In the genomic region with DNA sequence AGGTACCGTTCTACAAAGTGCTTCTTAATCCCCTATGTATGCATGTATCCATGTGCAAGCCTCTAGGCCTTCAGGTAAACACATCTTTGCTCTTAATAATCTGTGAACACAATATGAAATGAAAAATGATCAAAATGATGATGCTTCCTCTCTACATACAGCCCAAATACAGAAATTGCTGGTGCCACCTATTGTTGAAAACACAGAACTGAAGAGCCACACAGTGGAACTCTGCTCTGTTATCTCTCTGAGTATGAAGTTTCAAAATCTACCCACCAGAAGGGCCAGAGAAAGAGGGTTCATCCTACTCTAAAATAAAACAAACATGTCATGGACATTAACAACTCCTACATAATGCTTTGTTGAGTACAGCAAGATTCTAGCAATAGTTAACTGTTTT, we compare ENCODE assay signal across 8 cellular contexts.
A peak's percentile ranks its signal among the peaks of the same experiment; 100 is the strongest.
DNase-seq lines count a peak whose midpoint lies in the region; ATAC-seq and TF ChIP-seq lines count a peak whose summit lies in the region.

No MANE protein-coding gene starts in this region.

- H3K36me3 Mint-ChIP-seq in naive thymus-derived CD4-positive, alpha-beta T cell = peaks cover 0 to under 1% (median 0%) of the 10 kb centered on the region in 5 donors

- H3K4me3 ChIP-seq in cardiac fibroblast (replicated peaks in 1 of 2; ENCODE audit: low read depth in 2 of 2, low read length in 2 of 2) = no peak overlapping the region
- no peak overlapping the region for H3K4me3 ChIP-seq in naive thymus-derived CD4-positive, alpha-beta T cell (ENCODE audit: low read length)
- H3K4me3 ChIP-seq in vagina = no peak overlapping the region

- H3K9me3 ChIP-seq in naive thymus-derived CD4-positive, alpha-beta T cell (ENCODE audit: control insufficient read depth in 2 of 3, low read length in 3 of 3) = no peaks in the 10 kb centered on the region
- no peaks in the 10 kb centered on the region for H3K9me3 ChIP-seq in vagina

- in situ Hi-C loops in G401 (cut with HindIII; ENCODE audit: low sequenced_read_pairs) = no loop called here

- no peak for TF ChIP-seq POLR2A in vagina (IDR thresholded peaks at IDR 0.05)

- no peak overlapping the region for H3K27ac ChIP-seq in naive thymus-derived CD4-positive, alpha-beta T cell (ENCODE audit: low read depth, low read length)
- no peak overlapping the region for H3K27ac ChIP-seq in vagina

- H3K4me3 Mint-ChIP-seq in naive thymus-derived CD4-positive, alpha-beta T cell = no peak overlapping the region

- POLR2A ChIA-PET in naive thymus-derived CD4-positive, alpha-beta T cell (lab: Charles Lee) = no interaction called here

- ATAC-seq in naive thymus-derived CD4-positive, alpha-beta T cell = peak; percentile 22
- ATAC-seq in GM21360 (IDR thresholded peaks at IDR 0.05; ENCODE audit: unreplicated experiment) (no peak), HG03139 (IDR thresholded peaks at IDR 0.05; ENCODE audit: unreplicated experiment) (no peak)

- H3K36me3 ChIP-seq in naive thymus-derived CD4-positive, alpha-beta T cell (ENCODE audit: control insufficient read depth in 2 of 3, insufficient read depth in 3 of 3, low read length in 3 of 3) = no peaks in the 10 kb centered on the region
- H3K36me3 ChIP-seq in vagina = no peaks in the 10 kb centered on the region

- no peaks in the 10 kb centered on the region for H3K4me1 ChIP-seq in naive thymus-derived CD4-positive, alpha-beta T cell (ENCODE audit: control insufficient read depth in 2 of 2, insufficient read depth in 2 of 2, low read length in 2 of 2)
- H3K4me1 ChIP-seq in vagina = no peaks in the 10 kb centered on the region

- intact Hi-C loops in naive thymus-derived CD4-positive, alpha-beta T cell (cut with micrococcal nuclease) = loop anchor here (1.0 to 5.0 kb wide), 5 partner anchors 49 to 988 kb away; no protein-coding TSS in a partner anchor
- intact Hi-C loops in vagina (cut with DNase I) = no loop called here

- CTCF ChIA-PET in naive thymus-derived CD4-positive, alpha-beta T cell (lab: Charles Lee) = no interaction called here

- H3K27me3 ChIP-seq in naive thymus-derived CD4-positive, alpha-beta T cell (ENCODE audit: control insufficient read depth in 2 of 2, insufficient read depth in 2 of 2, low read length in 2 of 2) = no peaks in the 10 kb centered on the region
- H3K27me3 ChIP-seq in vagina = no peaks in the 10 kb centered on the region

- H3K9me3 Mint-ChIP-seq in naive thymus-derived CD4-positive, alpha-beta T cell = peaks cover 0 to 3% (median 0%) of the 10 kb centered on the region in 11 donors

- H3K27me3 Mint-ChIP-seq in naive thymus-derived CD4-positive, alpha-beta T cell = peaks cover 0 to 10% (median 2%) of the 10 kb centered on the region in 5 donors

- no peak overlapping the region for H3K27ac Mint-ChIP-seq in naive thymus-derived CD4-positive, alpha-beta T cell

- TF ChIP-seq CTCF in cardiac fibroblast (IDR thresholded peaks at IDR 0.05; ENCODE audit: low read depth, low read length) = peak; percentile 71
- TF ChIP-seq CTCF in vagina (IDR thresholded peaks at IDR 0.05) = peak in 1 of 3 experiments; percentile 32

- no peak for TF ChIP-seq EP300 in Ishikawa (IDR thresholded peaks at IDR 0.05; ENCODE audit: borderline replicate concordance)

- TF ChIP-seq RAD21 in Ishikawa (IDR thresholded peaks at IDR 0.05; ENCODE audit: low read depth) = peak; percentile 60

- DNase-seq in G401 (ENCODE audit: low spot score) (peak; percentile 60), cardiac fibroblast (ENCODE audit: low read depth in 2 of 2) (peak; percentile 70 to 71), vagina (ENCODE audit: extremely low spot score in 2 of 2) (no peak)
- DNase-seq in naive thymus-derived CD4-positive, alpha-beta T cell = peak in 1 of 9 donors; percentile 16
- DNase-seq in stimulated activated CD4-positive, alpha-beta T cell treated with anti-CD3 and anti-CD28 coated beads, Interleukin-15, amount 100 ng/mL, for 24 hours = no peak

- H3K4me1 Mint-ChIP-seq in naive thymus-derived CD4-positive, alpha-beta T cell = peaks cover 0 to 28% (median 4%) of the 10 kb centered on the region in 7 donors

TF ChIP-seq in Ishikawa, 13 proteins besides CTCF, POLR2A, EP300 and RAD21:
- TF ChIP-seq EGR1 (IDR thresholded peaks at IDR 0.05) = no peak
- no peak for TF ChIP-seq NFIC (IDR thresholded peaks at IDR 0.05)
- no peak for TF ChIP-seq TEAD4 (IDR thresholded peaks at IDR 0.05)
- TF ChIP-seq FOXM1 (IDR thresholded peaks at IDR 0.05; ENCODE audit: borderline replicate concordance, low read depth) = no peak
- TF ChIP-seq, protein P1, sequence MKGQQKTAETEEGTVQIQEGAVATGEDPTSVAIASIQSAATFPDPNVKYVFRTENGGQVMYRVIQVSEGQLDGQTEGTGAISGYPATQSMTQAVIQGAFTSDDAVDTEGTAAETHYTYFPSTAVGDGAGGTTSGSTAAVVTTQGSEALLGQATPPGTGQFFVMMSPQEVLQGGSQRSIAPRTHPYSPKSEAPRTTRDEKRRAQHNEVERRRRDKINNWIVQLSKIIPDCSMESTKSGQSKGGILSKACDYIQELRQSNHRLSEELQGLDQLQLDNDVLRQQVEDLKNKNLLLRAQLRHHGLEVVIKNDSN (IDR thresholded peaks at IDR 0.05) = no peak
- TF ChIP-seq, protein P2, sequence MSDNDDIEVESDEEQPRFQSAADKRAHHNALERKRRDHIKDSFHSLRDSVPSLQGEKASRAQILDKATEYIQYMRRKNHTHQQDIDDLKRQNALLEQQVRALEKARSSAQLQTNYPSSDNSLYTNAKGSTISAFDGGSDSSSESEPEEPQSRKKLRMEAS (IDR thresholded peaks at IDR 0.05) = no peak
- no peak for TF ChIP-seq CEBPB (IDR thresholded peaks at IDR 0.05)
- no peak for TF ChIP-seq YY1 (IDR thresholded peaks at IDR 0.05; ENCODE audit: low read depth)
- no peak for TF ChIP-seq ZBTB7A (IDR thresholded peaks at IDR 0.05; ENCODE audit: low read depth)
- TF ChIP-seq TCF12 (IDR thresholded peaks at IDR 0.05; ENCODE audit: low read depth) = no peak
- no peak for TF ChIP-seq CREB1 (IDR thresholded peaks at IDR 0.05; ENCODE audit: low read depth)
- TF ChIP-seq REST (IDR thresholded peaks at IDR 0.05; ENCODE audit: low read depth) = no peak
- no peak for TF ChIP-seq TAF1 (IDR thresholded peaks at IDR 0.05; ENCODE audit: low read depth)

Comparison
In these comparisons a context has a peak if more than half of its experiments do, and no peak if none do; other contexts are left out.
1. DNase-seq: peak in G401 (single experiment) and cardiac fibroblast (2 of 2); none in stimulated activated CD4-positive, alpha-beta T cell treated with anti-CD3 and anti-CD28 coated beads, Interleukin-15, amount 100 ng/mL, for 24 hours (single experiment) and vagina (0 of 2).